ENCODE assay signal across 15 cellular contexts in genomic region chr15:65375871-65376552, GRCh38. TPM values are rescaled to one million over a fixed set of nuclear protein-coding genes. Genes with fewer than 3 reads are reported as not detected.
A peak's percentile ranks its signal among the peaks of the same experiment; 100 is the strongest.
DNase-seq lines count a peak whose midpoint lies in the region; ATAC-seq and TF ChIP-seq lines count a peak whose summit lies in the region.
"Had no signal": no experiment of that assay in that cellular context is flagged by ENCODE, and none has a peak within 500 bp of the region (broad histone marks: within the 10 kb centered on the region; RNA-seq: fewer than 3 reads in every experiment).

No MANE protein-coding gene starts in this region.

- H4K5ac ChIP-seq in IMR-90 (ENCODE audit: low read depth, low read length): no peak overlapping the region

- no peaks in the 10 kb centered on the region for H3K79me1 ChIP-seq in IMR-90 (ENCODE audit: low read depth in 1 of 2, low read length in 2 of 2)

- H3K9me1 ChIP-seq in IMR-90 (ENCODE audit: insufficient read depth, low read length): no peaks in the 10 kb centered on the region; the same call in 1 of the 2 replicates

- no peaks in the 10 kb centered on the region for H3K36me3 Mint-ChIP-seq in CD4-positive, alpha-beta memory T cell
- peaks cover 33% of the 10 kb centered on the region for H3K36me3 Mint-ChIP-seq in nephron progenitor cell (ENCODE audit: low read depth)

- H4K20me1 ChIP-seq in IMR-90 (ENCODE audit: insufficient read depth, low read length): peaks cover 6% of the 10 kb centered on the region; the same call in 1 of the 2 replicates

- POLR2A ChIA-PET in CD4-positive, alpha-beta memory T cell (lab: Charles Lee; ENCODE audit: partially characterized antibody): no interaction called here
- POLR2A ChIA-PET in IMR-90 (lab: Charles Lee; ENCODE audit: unreplicated experiment): no interaction called here

- H2AFZ ChIP-seq in IMR-90 (replicated peaks; ENCODE audit: low read length, poor library complexity): peak overlapping the region; percentile 67

- no peak overlapping the region for H3K4me2 ChIP-seq in IMR-90 (ENCODE audit: low read depth, low read length)

- H3K27ac ChIP-seq in CD4-positive, alpha-beta memory T cell (ENCODE audit: low read depth, low read length): no peak overlapping the region
- H3K27ac ChIP-seq in IMR-90 (ENCODE audit: insufficient read depth, low read length) (no peak overlapping the region), ectodermal cell (ENCODE audit: insufficient read depth, low read depth, low read length, poor library complexity, severe bottlenecking) (no peak overlapping the region)
- H3K27ac ChIP-seq: foreskin keratinocyte had no signal

- H2BK120ac ChIP-seq in IMR-90 (ENCODE audit: low read depth, low read length): no peak overlapping the region

- no TSS peak for BruUV-seq in IMR-90 (replicated peaks; lab: Mats Ljungman, UMichigan)

- H3K9me3 ChIP-seq in CD4-positive, alpha-beta memory T cell (ENCODE audit: control insufficient read depth in 1 of 2, low read length in 2 of 2): no peaks in the 10 kb centered on the region
- no peaks in the 10 kb centered on the region for H3K9me3 ChIP-seq in IMR-90 (ENCODE audit: control insufficient read depth, insufficient read depth, low read length)
- no peaks in the 10 kb centered on the region for H3K9me3 ChIP-seq in ectodermal cell (ENCODE audit: control insufficient read depth, low read length)

- no peak for TF ChIP-seq CTCF in IMR-90 (conservative IDR thresholded peaks at IDR 0.05; ENCODE audit: low read depth, low read length)
- TF ChIP-seq CTCF in nephron progenitor cell (IDR thresholded peaks at IDR 0.05): no peak

- no peak for ATAC-seq in IMR-90 (ENCODE audit: low read depth)
- no peak for ATAC-seq in stimulated activated naive CD8-positive, alpha-beta T cell treated with anti-CD3 and anti-CD28 coated beads, Interleukin-15, Interleukin-2, amounts not matched to agents 100 U/mL and 50 U/mL, for 24 hours
- ATAC-seq in HG02970 (IDR thresholded peaks at IDR 0.05; ENCODE audit: low FRiP score, unreplicated experiment): no peak
- no peak for ATAC-seq in HG03196 (IDR thresholded peaks at IDR 0.05; ENCODE audit: unreplicated experiment)
- ATAC-seq: activated naive CD8-positive, alpha-beta T cell treated with anti-CD3 and anti-CD28 coated beads, Interleukin-2, amount 50 U/mL, for 24 hours had no signal

- peaks cover 28% of the 10 kb centered on the region for H3K27me3 ChIP-seq in CD4-positive, alpha-beta memory T cell (ENCODE audit: insufficient read depth, low read length)
- H3K27me3 ChIP-seq in IMR-90 (ENCODE audit: control insufficient read depth, insufficient read depth, low read length): peaks cover 69% of the 10 kb centered on the region
- no peaks in the 10 kb centered on the region for H3K27me3 ChIP-seq in ectodermal cell (ENCODE audit: control insufficient read depth, insufficient read depth, low read length, poor library complexity, severe bottlenecking)

- H3K4me3 ChIP-seq in CD4-positive, alpha-beta memory T cell (ENCODE audit: low read length in 2 of 2): no peak overlapping the region
- H3K4me3 ChIP-seq in IMR-90 (ENCODE audit: insufficient read depth, low read depth, low read length): no peak overlapping the region
- peak overlapping the region; percentile 93 for H3K4me3 ChIP-seq in ectodermal cell (ENCODE audit: insufficient read depth, low read depth, low read length)

- no peak overlapping the region for H3K18ac ChIP-seq in IMR-90 (ENCODE audit: low read depth, low read length)

- H3K9ac ChIP-seq in IMR-90 (ENCODE audit: low read depth, low read length): no peak overlapping the region

- H3K56ac ChIP-seq in IMR-90 (ENCODE audit: extremely low read depth, insufficient read depth, low read length): no peak overlapping the region

- no peak overlapping the region; the same call in 1 of the 2 replicates for H2BK20ac ChIP-seq in IMR-90 (ENCODE audit: low read depth, low read length)

- no peak overlapping the region for H2BK15ac ChIP-seq in IMR-90 (ENCODE audit: low read depth, low read length)

- H3K4me1 ChIP-seq in CD4-positive, alpha-beta memory T cell (ENCODE audit: insufficient read depth, low read length): peaks cover 6% of the 10 kb centered on the region
- H3K4me1 ChIP-seq in IMR-90 (ENCODE audit: control insufficient read depth, insufficient read depth, low read length) (peaks cover 2% of the 10 kb centered on the region; the same call in 1 of the 2 replicates), ectodermal cell (ENCODE audit: control insufficient read depth, insufficient read depth, low read length) (peaks cover 54% of the 10 kb centered on the region)
- H3K4me1 ChIP-seq: foreskin keratinocyte had no signal

- H2AK5ac ChIP-seq in IMR-90 (ENCODE audit: low read depth, low read length): no peak overlapping the region

- H4K91ac ChIP-seq in IMR-90 (ENCODE audit: insufficient read depth, low read depth, low read length): no peak overlapping the region

- H2AK9ac ChIP-seq in IMR-90 (replicated peaks; ENCODE audit: low read depth, low read length, poor library complexity): no peak overlapping the region

- H3K36me3 ChIP-seq in CD4-positive, alpha-beta memory T cell (ENCODE audit: insufficient read depth, low read length): no peaks in the 10 kb centered on the region
- H3K36me3 ChIP-seq in IMR-90 (ENCODE audit: control insufficient read depth, insufficient read depth, low read length) (no peaks in the 10 kb centered on the region), ectodermal cell (ENCODE audit: control insufficient read depth, insufficient read depth, low read length) (peaks cover 5% of the 10 kb centered on the region)

- peaks cover 0 to 2% (median 0%) of the 10 kb centered on the region in 8 donors for H3K9me3 Mint-ChIP-seq in CD4-positive, alpha-beta memory T cell
- no peaks in the 10 kb centered on the region for H3K9me3 Mint-ChIP-seq in nephron progenitor cell
- H3K9me3 Mint-ChIP-seq: activated CD4-positive, alpha-beta memory T cell treated with anti-CD3 and anti-CD28 coated beads, Interleukin-2, amount 10 ng/mL, durations not matched to agents 7 days and 5 days; activated naive CD8-positive, alpha-beta T cell treated with anti-CD3 and anti-CD28 coated beads, Interleukin-2, amount 50 U/mL, for 24 hours had no signal

- DNase-seq in CD4-positive, alpha-beta memory T cell: no peak
- DNase-seq in IMR-90 (no peak), nephron progenitor cell (no peak), NCI-H146 (lab: John Stamatoyannopoulos, UW) (no peak)
- DNase-seq in stimulated activated naive CD8-positive, alpha-beta T cell treated with anti-CD3 and anti-CD28 coated beads, Interleukin-15, Interleukin-2, amounts not matched to agents 100 U/mL and 50 U/mL, for 24 hours: no peak
- DNase-seq: activated CD4-positive, alpha-beta memory T cell treated with anti-CD3 and anti-CD28 coated beads, Interleukin-2, amount 10 ng/mL, durations not matched to agents 7 days and 5 days; activated naive CD8-positive, alpha-beta T cell treated with anti-CD3 and anti-CD28 coated beads, Interleukin-2, amount 50 U/mL, for 24 hours; COR-L47; foreskin keratinocyte; left colon; T-helper 9 cell had no signal

- H3K27ac Mint-ChIP-seq in CD4-positive, alpha-beta memory T cell: no peak overlapping the region
- H3K27ac Mint-ChIP-seq in nephron progenitor cell: no peak overlapping the region
- H3K27ac Mint-ChIP-seq: activated CD4-positive, alpha-beta memory T cell treated with anti-CD3 and anti-CD28 coated beads, Interleukin-2, amount 10 ng/mL, durations not matched to agents 7 days and 5 days; activated naive CD8-positive, alpha-beta T cell treated with anti-CD3 and anti-CD28 coated beads, Interleukin-2, amount 50 U/mL, for 24 hours had no signal

- dilution Hi-C loops in IMR-90 (cut with HindIII; ENCODE audit: low sequenced_read_pairs, unreplicated experiment): no loop called here

- no peak overlapping the region for H4K8ac ChIP-seq in IMR-90 (ENCODE audit: low read depth in 2 of 2, low read length in 2 of 2)

- peaks cover 8 to 24% (median 15%) of the 10 kb centered on the region in 4 donors for H3K4me1 Mint-ChIP-seq in CD4-positive, alpha-beta memory T cell
- H3K4me1 Mint-ChIP-seq in nephron progenitor cell: peaks cover 81% of the 10 kb centered on the region

- peaks cover 46 to 48% of the 10 kb centered on the region in 2 donors for H3K27me3 Mint-ChIP-seq in CD4-positive, alpha-beta memory T cell
- peaks cover 6% of the 10 kb centered on the region for H3K27me3 Mint-ChIP-seq in nephron progenitor cell (ENCODE audit: low read depth, poor library complexity)

- H3K4ac ChIP-seq in IMR-90 (ENCODE audit: low read depth, low read length): no peak overlapping the region; the same call in 1 of the 2 replicates

- intact Hi-C loops in CD4-positive, alpha-beta memory T cell (cut with micrococcal nuclease): no loop called here
- intact Hi-C loops in IMR-90 (cut with micrococcal nuclease): no loop called here

- no peak overlapping the region for H3K14ac ChIP-seq in IMR-90 (replicated peaks; ENCODE audit: low read depth, low read length)

- no CpG with 5 or more reads among the region's 4 CpGs for WGBS in IMR-90 (ENCODE audit: extremely low coverage in 2 of 2, insufficient read length in 1 of 2), 2 experiments
- 32 to 39% methylated on average over 4 of the region's 4 CpGs for WGBS in ectodermal cell, 2 experiments

- TF ChIP-seq RAD21 in IMR-90 (IDR thresholded peaks at IDR 0.05; ENCODE audit: low read length): no peak

- no peak overlapping the region for H2BK5ac ChIP-seq in IMR-90 (ENCODE audit: low read depth, low read length, poor library complexity, severe bottlenecking)

- CTCF ChIA-PET in CD4-positive, alpha-beta memory T cell (lab: Charles Lee; ENCODE audit: partially characterized antibody): no interaction called here
- CTCF ChIA-PET in IMR-90 (lab: Yijun Ruan, JAX): interaction anchor here (1.6 kb wide), 1 partner anchor 57 kb away, joined by 4 read pairs; no protein-coding TSS in a partner anchor

- no peak for TF ChIP-seq POLR2A in IMR-90 (IDR thresholded peaks at IDR 0.05; ENCODE audit: low read depth, low read length)

- peak overlapping the region in 7 of 8 donors; percentile 26 to 81 (median 61) for H3K4me3 Mint-ChIP-seq in CD4-positive, alpha-beta memory T cell
- H3K4me3 Mint-ChIP-seq in nephron progenitor cell: peak overlapping the region; percentile 97
- H3K4me3 Mint-ChIP-seq: activated CD4-positive, alpha-beta memory T cell treated with anti-CD3 and anti-CD28 coated beads, Interleukin-2, amount 10 ng/mL, durations not matched to agents 7 days and 5 days had no signal

- in situ Hi-C loops in IMR-90 (cut with MboI; ENCODE audit: low sequenced_read_pairs): no loop called here

- no peak overlapping the region for H3K23ac ChIP-seq in IMR-90 (ENCODE audit: low read depth, low read length)

RNA-seq across cellular contexts. Expression of gene IGDCC3, which starts 1.8 kb away (rescaled TPM):
- not detected for total RNA-seq in CD4-positive, alpha-beta memory T cell
- not detected for polyA plus RNA-seq in CD4-positive, alpha-beta memory T cell
- total RNA-seq in IMR-90 (2012; rRNA removed): under 0.01 and 0.18 TPM in 2 replicates
- polyA plus RNA-seq in IMR-90 (2012; rRNA removed): 0.19 and 0.32 TPM in 2 replicates
- 0.03 and 0.12 TPM in 2 replicates for polyA plus RNA-seq in IMR-90 (2012; cell fraction: cytosol; rRNA removed)
- polyA plus RNA-seq in IMR-90 (2012; cell fraction: nucleus; rRNA removed; ENCODE audit: low replicate concordance): 0.27 and 0.29 TPM in 2 replicates
- polyA plus RNA-seq in ectodermal cell (2013, experiment 1 of 4): 142 TPM
- polyA plus RNA-seq in ectodermal cell (2013, experiment 2 of 4): 154 TPM
- polyA plus RNA-seq in ectodermal cell (2013, experiment 3 of 4): 120 TPM
- polyA plus RNA-seq in ectodermal cell (2013, experiment 4 of 4): 137 TPM
- total RNA-seq: activated CD4-positive, alpha-beta memory T cell treated with anti-CD3 and anti-CD28 coated beads, Interleukin-2, amount 10 ng/mL, durations not matched to agents 7 days and 5 days; dermis microvascular lymphatic vessel endothelial cell; foreskin keratinocyte had no signal
- polyA plus RNA-seq: foreskin keratinocyte had no signal

RNA-seq across cellular contexts. Expression of gene IGDCC4, which starts 46.7 kb away (rescaled TPM):
- under 1 TPM; 0.06 to 0.22 TPM for total RNA-seq in CD4-positive, alpha-beta memory T cell
- under 1 TPM in 1 of 2 donors, not detected in 1; 0.24 TPM for polyA plus RNA-seq in CD4-positive, alpha-beta memory T cell
- 0.54 and 0.56 TPM in 2 replicates for total RNA-seq in IMR-90 (2012; rRNA removed)
- polyA plus RNA-seq in IMR-90 (2012; rRNA removed): 2.3 and 2.7 TPM in 2 replicates
- 1.2 and 2.6 TPM in 2 replicates for polyA plus RNA-seq in IMR-90 (2012; cell fraction: cytosol; rRNA removed)
- polyA plus RNA-seq in IMR-90 (2012; cell fraction: nucleus; rRNA removed; ENCODE audit: low replicate concordance): 12.3 and 14.6 TPM in 2 replicates
- 23.5 TPM for polyA plus RNA-seq in ectodermal cell (2013, experiment 1 of 4)
- polyA plus RNA-seq in ectodermal cell (2013, experiment 2 of 4): 30.4 TPM
- 18.7 TPM for polyA plus RNA-seq in ectodermal cell (2013, experiment 3 of 4)
- 25.9 TPM for polyA plus RNA-seq in ectodermal cell (2013, experiment 4 of 4)
